ENCODE assay signal across 1 cellular context in genomic region chr16:29925173-29925804, GRCh38.
A peak's percentile ranks its signal among the peaks of the same experiment; 100 is the strongest.
TF ChIP-seq lines count a peak whose summit lies in the region.

No MANE protein-coding gene starts in this region.

TF ChIP-seq in HEK293, 187 proteins besides CTCF, POLR2A, EP300 and RAD21 (continued from another document):
- TF ChIP-seq PATZ1 (tag by site-specific recombination; IDR thresholded peaks at IDR 0.05) (peak; percentile 76), ZNF138 (tag by site-specific recombination; IDR thresholded peaks at IDR 0.05; ENCODE audit: borderline replicate concordance) (no peak)
